In the genomic region with DNA sequence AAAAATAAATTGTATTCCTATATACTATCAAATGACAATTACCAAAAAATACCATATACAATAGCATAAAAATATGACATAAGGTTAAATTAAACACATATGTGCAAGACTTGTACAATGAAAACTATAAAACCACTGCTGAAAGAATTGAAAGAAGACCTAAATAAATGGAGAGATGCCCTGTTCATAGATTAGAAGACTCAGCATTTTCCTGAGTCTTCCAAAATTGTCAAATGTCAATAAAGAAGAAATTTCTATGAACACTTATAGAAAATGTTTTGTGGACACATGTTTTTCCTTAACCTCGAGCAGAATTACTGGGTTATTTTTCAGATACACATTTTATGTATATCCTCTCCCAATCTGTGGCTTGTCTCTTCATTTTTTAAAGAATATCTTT, we compare ENCODE assay signal across 1 cellular context.
A peak's percentile ranks its signal among the peaks of the same experiment; 100 is the strongest.
TF ChIP-seq lines count a peak whose summit lies in the region.

No MANE protein-coding gene starts in this region.

TF ChIP-seq in HepG2, 621 proteins besides CTCF, POLR2A, EP300 and RAD21 (continued from another document):
- peak; percentile 42 to 60; a peak in 3 of 4 replicates for TF ChIP-seq MAFK (conservative IDR thresholded peaks at IDR 0.05 in 1 of 2, IDR thresholded peaks at IDR 0.05 in 1 of 2; ENCODE audit: low read length in 2 of 2)
TF ChIP-seq in HepG2: peak in this region for 1.
